In the genomic region with DNA sequence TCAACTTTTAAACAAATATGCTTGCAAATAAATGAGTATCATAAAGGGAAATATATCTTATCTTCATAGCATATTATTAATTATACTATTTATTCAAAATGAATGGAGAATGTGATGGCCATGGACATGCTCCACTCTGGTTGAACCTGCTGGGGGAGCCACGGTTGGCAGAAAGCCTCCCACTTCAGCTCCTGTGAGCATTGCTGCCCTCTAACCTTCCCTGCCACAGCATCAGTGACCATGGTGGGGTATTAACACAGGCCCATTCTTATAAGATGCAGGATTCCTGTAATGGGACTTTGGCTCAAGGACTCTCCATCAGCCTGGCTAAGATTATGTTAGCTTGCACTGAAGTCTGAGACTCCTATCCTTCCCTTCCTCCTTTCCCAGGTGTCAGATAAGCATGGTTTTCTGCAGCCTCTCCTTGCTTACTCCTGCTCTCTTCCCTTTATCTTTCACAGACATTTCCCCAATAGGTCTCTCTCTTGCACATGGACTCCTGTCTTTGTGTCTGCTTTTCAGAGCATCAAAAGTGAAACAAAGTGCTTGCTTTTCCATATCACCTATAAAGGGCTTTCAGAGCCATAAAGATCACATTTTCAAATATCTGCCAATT, we compare ENCODE assay signal across 1 cellular context.
TF ChIP-seq lines count a peak whose summit lies in the region.

No MANE protein-coding gene starts in this region.

TF ChIP-seq in SK-N-SH treated with all-trans-retinoic acid at 6 μM for 48 hours, 23 proteins besides CTCF, POLR2A, EP300 and RAD21 (continued from another document):
- TF ChIP-seq OSR1 (CRISPR knock-in tag; IDR thresholded peaks at IDR 0.05) (no peak), PPARA (CRISPR knock-in tag; IDR thresholded peaks at IDR 0.05; ENCODE audit: borderline replicate concordance) (no peak), CSDC2 (CRISPR knock-in tag; IDR thresholded peaks at IDR 0.05) (no peak), ARNTL (CRISPR knock-in tag; IDR thresholded peaks at IDR 0.05; ENCODE audit: borderline replicate concordance, low read depth) (no peak), SNAI2 (CRISPR knock-in tag; IDR thresholded peaks at IDR 0.05) (no peak), ZNF565 (CRISPR knock-in tag; conservative IDR thresholded peaks at IDR 0.05; ENCODE audit: low read depth) (no peak), ESRRG (CRISPR knock-in tag; IDR thresholded peaks at IDR 0.05) (no peak), RARB (CRISPR knock-in tag; IDR thresholded peaks at IDR 0.05) (no peak), BACH2 (CRISPR knock-in tag; IDR thresholded peaks at IDR 0.05; ENCODE audit: borderline replicate concordance) (no peak), ISL1 (CRISPR knock-in tag; IDR thresholded peaks at IDR 0.05) (no peak)
- TF ChIP-seq, protein P1, sequence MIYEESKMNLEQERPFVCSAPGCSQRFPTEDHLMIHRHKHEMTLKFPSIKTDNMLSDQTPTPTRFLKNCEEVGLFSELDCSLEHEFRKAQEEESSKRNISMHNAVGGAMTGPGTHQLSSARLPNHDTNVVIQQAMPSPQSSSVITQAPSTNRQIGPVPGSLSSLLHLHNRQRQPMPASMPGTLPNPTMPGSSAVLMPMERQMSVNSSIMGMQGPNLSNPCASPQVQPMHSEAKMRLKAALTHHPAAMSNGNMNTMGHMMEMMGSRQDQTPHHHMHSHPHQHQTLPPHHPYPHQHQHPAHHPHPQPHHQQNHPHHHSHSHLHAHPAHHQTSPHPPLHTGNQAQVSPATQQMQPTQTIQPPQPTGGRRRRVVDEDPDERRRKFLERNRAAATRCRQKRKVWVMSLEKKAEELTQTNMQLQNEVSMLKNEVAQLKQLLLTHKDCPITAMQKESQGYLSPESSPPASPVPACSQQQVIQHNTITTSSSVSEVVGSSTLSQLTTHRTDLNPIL (CRISPR knock-in tag; IDR thresholded peaks at IDR 0.05; ENCODE audit: low read depth): no peak
- TF ChIP-seq, protein P2, sequence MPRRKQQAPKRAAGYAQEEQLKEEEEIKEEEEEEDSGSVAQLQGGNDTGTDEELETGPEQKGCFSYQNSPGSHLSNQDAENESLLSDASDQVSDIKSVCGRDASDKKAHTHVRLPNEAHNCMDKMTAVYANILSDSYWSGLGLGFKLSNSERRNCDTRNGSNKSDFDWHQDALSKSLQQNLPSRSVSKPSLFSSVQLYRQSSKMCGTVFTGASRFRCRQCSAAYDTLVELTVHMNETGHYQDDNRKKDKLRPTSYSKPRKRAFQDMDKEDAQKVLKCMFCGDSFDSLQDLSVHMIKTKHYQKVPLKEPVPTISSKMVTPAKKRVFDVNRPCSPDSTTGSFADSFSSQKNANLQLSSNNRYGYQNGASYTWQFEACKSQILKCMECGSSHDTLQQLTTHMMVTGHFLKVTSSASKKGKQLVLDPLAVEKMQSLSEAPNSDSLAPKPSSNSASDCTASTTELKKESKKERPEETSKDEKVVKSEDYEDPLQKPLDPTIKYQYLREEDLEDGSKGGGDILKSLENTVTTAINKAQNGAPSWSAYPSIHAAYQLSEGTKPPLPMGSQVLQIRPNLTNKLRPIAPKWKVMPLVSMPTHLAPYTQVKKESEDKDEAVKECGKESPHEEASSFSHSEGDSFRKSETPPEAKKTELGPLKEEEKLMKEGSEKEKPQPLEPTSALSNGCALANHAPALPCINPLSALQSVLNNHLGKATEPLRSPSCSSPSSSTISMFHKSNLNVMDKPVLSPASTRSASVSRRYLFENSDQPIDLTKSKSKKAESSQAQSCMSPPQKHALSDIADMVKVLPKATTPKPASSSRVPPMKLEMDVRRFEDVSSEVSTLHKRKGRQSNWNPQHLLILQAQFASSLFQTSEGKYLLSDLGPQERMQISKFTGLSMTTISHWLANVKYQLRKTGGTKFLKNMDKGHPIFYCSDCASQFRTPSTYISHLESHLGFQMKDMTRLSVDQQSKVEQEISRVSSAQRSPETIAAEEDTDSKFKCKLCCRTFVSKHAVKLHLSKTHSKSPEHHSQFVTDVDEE (CRISPR knock-in tag; IDR thresholded peaks at IDR 0.05): no peak
- TF ChIP-seq, protein P3, sequence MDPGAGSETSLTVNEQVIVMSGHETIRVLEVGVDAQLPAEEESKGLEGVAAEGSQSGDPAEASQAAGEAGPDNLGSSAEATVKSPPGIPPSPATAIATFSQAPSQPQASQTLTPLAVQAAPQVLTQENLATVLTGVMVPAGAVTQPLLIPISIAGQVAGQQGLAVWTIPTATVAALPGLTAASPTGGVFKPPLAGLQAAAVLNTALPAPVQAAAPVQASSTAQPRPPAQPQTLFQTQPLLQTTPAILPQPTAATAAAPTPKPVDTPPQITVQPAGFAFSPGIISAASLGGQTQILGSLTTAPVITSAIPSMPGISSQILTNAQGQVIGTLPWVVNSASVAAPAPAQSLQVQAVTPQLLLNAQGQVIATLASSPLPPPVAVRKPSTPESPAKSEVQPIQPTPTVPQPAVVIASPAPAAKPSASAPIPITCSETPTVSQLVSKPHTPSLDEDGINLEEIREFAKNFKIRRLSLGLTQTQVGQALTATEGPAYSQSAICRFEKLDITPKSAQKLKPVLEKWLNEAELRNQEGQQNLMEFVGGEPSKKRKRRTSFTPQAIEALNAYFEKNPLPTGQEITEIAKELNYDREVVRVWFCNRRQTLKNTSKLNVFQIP (CRISPR knock-in tag; IDR thresholded peaks at IDR 0.05; ENCODE audit: borderline replicate concordance, low read depth): no peak
TF ChIP-seq in SK-N-SH treated with all-trans-retinoic acid at 6 μM for 48 hours: peak in this region for 0.
